ENCODE assay signal across 1 cellular context in the genomic region with DNA sequence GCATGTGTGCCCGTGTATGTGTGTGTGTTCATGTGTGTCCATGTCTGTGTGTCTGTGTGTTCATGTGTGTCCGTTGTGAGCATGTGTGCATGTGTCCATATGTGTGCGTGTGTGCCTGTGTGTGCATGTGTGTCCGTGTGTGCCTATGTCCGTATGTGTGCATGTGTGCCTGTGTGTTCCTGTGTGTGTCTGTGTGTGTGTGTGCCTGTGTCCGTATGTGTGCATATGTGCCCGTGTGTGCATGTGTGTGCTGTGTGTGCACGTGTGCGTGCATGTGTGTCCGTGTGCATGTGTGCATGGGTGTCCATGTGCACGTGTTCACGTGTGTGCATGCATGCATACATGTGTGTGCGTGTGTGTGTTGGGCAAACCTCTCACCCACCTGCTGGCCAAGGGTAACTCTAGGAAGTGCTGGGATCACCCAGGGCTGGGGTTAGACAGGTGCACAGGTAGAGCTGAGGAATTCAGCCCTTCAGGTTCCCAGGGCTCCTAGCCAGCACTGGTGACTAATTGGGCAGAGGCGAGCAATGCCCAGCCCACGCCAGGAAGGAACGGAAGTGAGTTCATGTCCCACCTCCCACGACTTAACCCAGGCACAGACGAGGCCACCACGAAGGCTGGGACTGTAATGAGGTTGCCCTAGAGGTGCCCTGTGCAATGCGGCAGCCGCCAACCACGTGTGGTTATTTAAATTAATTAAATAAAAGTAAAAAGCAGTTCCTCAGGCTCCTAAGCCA.
TF ChIP-seq lines count a peak whose summit lies in the region.

No MANE protein-coding gene starts in this region.

TF ChIP-seq in GM12878, 131 proteins besides CTCF, POLR2A, EP300 and RAD21 (continued from another document):
- TF ChIP-seq MXI1 (IDR thresholded peaks at IDR 0.05; ENCODE audit: low read depth, low read length) (no peak), SPI1 (IDR thresholded peaks at IDR 0.05; ENCODE audit: borderline replicate concordance, insufficient read depth, low read depth, low read length) (no peak), POU2F2 (IDR thresholded peaks at IDR 0.05; ENCODE audit: borderline replicate concordance, low read depth, low read length) (no peak)
- TF ChIP-seq, protein P1, sequence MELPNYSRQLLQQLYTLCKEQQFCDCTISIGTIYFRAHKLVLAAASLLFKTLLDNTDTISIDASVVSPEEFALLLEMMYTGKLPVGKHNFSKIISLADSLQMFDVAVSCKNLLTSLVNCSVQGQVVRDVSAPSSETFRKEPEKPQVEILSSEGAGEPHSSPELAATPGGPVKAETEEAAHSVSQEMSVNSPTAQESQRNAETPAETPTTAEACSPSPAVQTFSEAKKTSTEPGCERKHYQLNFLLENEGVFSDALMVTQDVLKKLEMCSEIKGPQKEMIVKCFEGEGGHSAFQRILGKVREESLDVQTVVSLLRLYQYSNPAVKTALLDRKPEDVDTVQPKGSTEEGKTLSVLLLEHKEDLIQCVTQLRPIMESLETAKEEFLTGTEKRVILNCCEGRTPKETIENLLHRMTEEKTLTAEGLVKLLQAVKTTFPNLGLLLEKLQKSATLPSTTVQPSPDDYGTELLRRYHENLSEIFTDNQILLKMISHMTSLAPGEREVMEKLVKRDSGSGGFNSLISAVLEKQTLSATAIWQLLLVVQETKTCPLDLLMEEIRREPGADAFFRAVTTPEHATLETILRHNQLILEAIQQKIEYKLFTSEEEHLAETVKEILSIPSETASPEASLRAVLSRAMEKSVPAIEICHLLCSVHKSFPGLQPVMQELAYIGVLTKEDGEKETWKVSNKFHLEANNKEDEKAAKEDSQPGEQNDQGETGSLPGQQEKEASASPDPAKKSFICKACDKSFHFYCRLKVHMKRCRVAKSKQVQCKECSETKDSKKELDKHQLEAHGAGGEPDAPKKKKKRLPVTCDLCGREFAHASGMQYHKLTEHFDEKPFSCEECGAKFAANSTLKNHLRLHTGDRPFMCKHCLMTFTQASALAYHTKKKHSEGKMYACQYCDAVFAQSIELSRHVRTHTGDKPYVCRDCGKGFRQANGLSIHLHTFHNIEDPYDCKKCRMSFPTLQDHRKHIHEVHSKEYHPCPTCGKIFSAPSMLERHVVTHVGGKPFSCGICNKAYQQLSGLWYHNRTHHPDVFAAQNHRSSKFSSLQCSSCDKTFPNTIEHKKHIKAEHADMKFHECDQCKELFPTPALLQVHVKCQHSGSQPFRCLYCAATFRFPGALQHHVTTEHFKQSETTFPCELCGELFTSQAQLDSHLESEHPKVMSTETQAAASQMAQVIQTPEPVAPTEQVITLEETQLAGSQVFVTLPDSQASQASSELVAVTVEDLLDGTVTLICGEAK (IDR thresholded peaks at IDR 0.05; ENCODE audit: borderline replicate concordance): no peak
- TF ChIP-seq, protein P2, sequence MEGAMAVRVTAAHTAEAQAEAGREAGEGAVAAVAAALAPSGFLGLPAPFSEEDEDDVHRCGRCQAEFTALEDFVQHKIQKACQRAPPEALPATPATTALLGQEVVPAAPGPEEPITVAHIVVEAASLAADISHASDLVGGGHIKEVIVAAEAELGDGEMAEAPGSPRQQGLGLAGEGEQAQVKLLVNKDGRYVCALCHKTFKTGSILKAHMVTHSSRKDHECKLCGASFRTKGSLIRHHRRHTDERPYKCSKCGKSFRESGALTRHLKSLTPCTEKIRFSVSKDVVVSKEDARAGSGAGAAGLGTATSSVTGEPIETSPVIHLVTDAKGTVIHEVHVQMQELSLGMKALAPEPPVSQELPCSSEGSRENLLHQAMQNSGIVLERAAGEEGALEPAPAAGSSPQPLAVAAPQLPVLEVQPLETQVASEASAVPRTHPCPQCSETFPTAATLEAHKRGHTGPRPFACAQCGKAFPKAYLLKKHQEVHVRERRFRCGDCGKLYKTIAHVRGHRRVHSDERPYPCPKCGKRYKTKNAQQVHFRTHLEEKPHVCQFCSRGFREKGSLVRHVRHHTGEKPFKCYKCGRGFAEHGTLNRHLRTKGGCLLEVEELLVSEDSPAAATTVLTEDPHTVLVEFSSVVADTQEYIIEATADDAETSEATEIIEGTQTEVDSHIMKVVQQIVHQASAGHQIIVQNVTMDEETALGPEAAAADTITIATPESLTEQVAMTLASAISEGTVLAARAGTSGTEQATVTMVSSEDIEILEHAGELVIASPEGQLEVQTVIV (IDR thresholded peaks at IDR 0.05; ENCODE audit: borderline replicate concordance, partially characterized antibody): no peak
- TF ChIP-seq, protein P3, sequence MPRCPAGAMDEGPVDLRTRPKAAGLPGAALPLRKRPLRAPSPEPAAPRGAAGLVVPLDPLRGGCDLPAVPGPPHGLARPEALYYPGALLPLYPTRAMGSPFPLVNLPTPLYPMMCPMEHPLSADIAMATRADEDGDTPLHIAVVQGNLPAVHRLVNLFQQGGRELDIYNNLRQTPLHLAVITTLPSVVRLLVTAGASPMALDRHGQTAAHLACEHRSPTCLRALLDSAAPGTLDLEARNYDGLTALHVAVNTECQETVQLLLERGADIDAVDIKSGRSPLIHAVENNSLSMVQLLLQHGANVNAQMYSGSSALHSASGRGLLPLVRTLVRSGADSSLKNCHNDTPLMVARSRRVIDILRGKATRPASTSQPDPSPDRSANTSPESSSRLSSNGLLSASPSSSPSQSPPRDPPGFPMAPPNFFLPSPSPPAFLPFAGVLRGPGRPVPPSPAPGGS (IDR thresholded peaks at IDR 0.05; ENCODE audit: borderline replicate concordance, insufficient read depth, low read depth, low read length, poor library complexity, severe bottlenecking): peak; percentile 71
- TF ChIP-seq, protein P4, sequence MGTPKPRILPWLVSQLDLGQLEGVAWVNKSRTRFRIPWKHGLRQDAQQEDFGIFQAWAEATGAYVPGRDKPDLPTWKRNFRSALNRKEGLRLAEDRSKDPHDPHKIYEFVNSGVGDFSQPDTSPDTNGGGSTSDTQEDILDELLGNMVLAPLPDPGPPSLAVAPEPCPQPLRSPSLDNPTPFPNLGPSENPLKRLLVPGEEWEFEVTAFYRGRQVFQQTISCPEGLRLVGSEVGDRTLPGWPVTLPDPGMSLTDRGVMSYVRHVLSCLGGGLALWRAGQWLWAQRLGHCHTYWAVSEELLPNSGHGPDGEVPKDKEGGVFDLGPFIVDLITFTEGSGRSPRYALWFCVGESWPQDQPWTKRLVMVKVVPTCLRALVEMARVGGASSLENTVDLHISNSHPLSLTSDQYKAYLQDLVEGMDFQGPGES (IDR thresholded peaks at IDR 0.05): no peak
- TF ChIP-seq, protein P5, sequence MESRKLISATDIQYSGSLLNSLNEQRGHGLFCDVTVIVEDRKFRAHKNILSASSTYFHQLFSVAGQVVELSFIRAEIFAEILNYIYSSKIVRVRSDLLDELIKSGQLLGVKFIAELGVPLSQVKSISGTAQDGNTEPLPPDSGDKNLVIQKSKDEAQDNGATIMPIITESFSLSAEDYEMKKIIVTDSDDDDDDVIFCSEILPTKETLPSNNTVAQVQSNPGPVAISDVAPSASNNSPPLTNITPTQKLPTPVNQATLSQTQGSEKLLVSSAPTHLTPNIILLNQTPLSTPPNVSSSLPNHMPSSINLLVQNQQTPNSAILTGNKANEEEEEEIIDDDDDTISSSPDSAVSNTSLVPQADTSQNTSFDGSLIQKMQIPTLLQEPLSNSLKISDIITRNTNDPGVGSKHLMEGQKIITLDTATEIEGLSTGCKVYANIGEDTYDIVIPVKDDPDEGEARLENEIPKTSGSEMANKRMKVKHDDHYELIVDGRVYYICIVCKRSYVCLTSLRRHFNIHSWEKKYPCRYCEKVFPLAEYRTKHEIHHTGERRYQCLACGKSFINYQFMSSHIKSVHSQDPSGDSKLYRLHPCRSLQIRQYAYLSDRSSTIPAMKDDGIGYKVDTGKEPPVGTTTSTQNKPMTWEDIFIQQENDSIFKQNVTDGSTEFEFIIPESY (IDR thresholded peaks at IDR 0.05): no peak
